ENCODE assay signal across 21 cellular contexts in genomic region chr9:95139121-95139520, GRCh38.
"Had no signal": no experiment of that assay in that cellular context is flagged by ENCODE, and none has a peak within 500 bp of the region (broad histone marks: within the 10 kb centered on the region; RNA-seq: fewer than 3 reads in every experiment).

No MANE protein-coding gene starts in this region.

- H3K27me3 ChIP-seq: adrenal gland, gastroesophageal sphincter, heart right ventricle, neutrophil, right atrium auricular region, suprapubic skin, transverse colon, uterus had no signal

- H3K4me3 Mint-ChIP-seq: natural killer cell; stimulated activated naive CD8-positive, alpha-beta T cell treated with anti-CD3 and anti-CD28 coated beads, Interleukin-15, amount 100 ng/mL, for 72 hours had no signal

- H3K36me3 Mint-ChIP-seq: activated naive CD4-positive, alpha-beta T cell treated with anti-CD3 and anti-CD28 coated beads, Interleukin-2, amount 50 U/mL, for 72 hours; natural killer cell had no signal

- H3K4me1 ChIP-seq: heart right ventricle, right atrium auricular region, suprapubic skin, uterus had no signal

- H3K27me3 Mint-ChIP-seq: stimulated activated naive CD8-positive, alpha-beta T cell treated with anti-CD3 and anti-CD28 coated beads, Interleukin-15, amount 100 ng/mL, for 72 hours had no signal

- H3K36me3 ChIP-seq: adrenal gland, neutrophil, right atrium auricular region, suprapubic skin, transverse colon, uterus had no signal

- H3K27ac ChIP-seq: adrenal gland, heart right ventricle, neutrophil, right atrium auricular region, skin epidermis, suprapubic skin, transverse colon, uterus had no signal

- H3K4me3 ChIP-seq: adrenal gland, gastroesophageal sphincter, heart right ventricle, lung, right atrium auricular region, skin epidermis, suprapubic skin, transverse colon, uterus had no signal

- H3K9me3 ChIP-seq: adrenal gland, gastroesophageal sphincter, heart right ventricle, neutrophil, right atrium auricular region, suprapubic skin, transverse colon, uterus had no signal

- FAIRE-seq: bronchial epithelial cell had no signal

- H3K9me3 Mint-ChIP-seq: activated naive CD4-positive, alpha-beta T cell treated with anti-CD3 and anti-CD28 coated beads, Interleukin-2, amount 50 U/mL, for 72 hours; natural killer cell; stimulated activated naive CD8-positive, alpha-beta T cell treated with anti-CD3 and anti-CD28 coated beads, Interleukin-15, amount 100 ng/mL, for 72 hours had no signal

- H3K27ac Mint-ChIP-seq: activated naive CD4-positive, alpha-beta T cell treated with anti-CD3 and anti-CD28 coated beads, Interleukin-2, amount 50 U/mL, for 72 hours; natural killer cell; stimulated activated naive CD8-positive, alpha-beta T cell treated with anti-CD3 and anti-CD28 coated beads, Interleukin-15, amount 100 ng/mL, for 72 hours had no signal

- DNase-seq: activated CD4-positive, alpha-beta T cell treated with anti-CD3 and anti-CD28 coated beads, Interleukin-2, amount 50 U/mL, for 4 hours; activated gamma-delta T cell; effector CD4-positive, alpha-beta T cell; heart right ventricle; left cardiac atrium; natural killer cell; posterior cingulate gyrus; stimulated activated CD4-positive, alpha-beta T cell treated with anti-CD3 and anti-CD28 coated beads, Interleukin-4, amount 100 ng/mL, for 1 hour; stimulated activated naive CD8-positive, alpha-beta T cell treated with anti-CD3 and anti-CD28 coated beads, Interleukin-15, amount 100 ng/mL, for 72 hours; T-helper 2 cell; transverse colon; uterus had no signal

- H3K4me1 Mint-ChIP-seq: natural killer cell; stimulated activated naive CD8-positive, alpha-beta T cell treated with anti-CD3 and anti-CD28 coated beads, Interleukin-15, amount 100 ng/mL, for 72 hours had no signal
